Comparison of ENCODE assay signal across 22 cellular contexts in the genomic region with DNA sequence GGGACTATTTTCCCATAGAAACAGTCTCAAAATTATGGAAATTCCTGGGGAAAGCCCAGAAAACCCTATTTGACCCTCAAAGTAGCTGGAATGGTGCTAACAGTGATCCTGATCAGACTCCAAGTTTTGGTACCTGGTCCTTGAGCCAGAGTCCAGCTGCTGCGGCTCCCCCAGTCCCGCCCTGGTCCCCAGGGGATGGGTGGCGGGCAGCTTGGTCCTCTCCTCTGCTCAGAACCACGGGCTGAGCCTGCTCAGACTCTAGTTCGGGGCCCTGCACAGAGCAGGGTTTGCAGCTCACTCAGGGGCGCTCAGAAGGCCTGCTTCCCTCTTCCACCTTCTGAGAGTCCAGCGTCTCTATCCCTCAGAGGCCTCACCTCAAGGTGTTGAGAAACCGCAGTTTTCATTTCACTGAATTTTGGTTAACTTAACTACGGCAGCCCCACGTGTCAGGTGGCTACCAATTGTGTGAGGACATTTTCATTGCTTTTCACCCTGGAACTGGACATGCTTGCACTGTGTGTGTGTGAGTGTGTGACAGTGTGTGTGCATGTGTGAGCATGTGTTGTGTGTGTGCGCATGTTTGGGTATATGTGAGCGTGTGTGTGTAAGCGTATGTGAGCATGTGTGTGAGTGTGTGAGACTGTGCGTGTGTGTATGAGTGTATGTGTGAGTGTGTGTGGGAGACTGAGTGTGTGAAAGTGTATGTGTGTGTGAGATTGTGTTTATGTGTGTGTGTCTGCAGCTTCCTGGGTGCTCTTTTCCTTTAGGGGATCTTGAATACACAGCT. TPM values are rescaled to one million over a fixed set of nuclear protein-coding genes. Genes with fewer than 3 reads are reported as not detected.
DNase-seq lines count a peak whose midpoint lies in the region; ATAC-seq, FAIRE-seq and TF ChIP-seq lines count a peak whose summit lies in the region.
"Had no signal": no experiment of that assay in that cellular context is flagged by ENCODE, and none has a peak within 500 bp of the region (broad histone marks: within the 10 kb centered on the region; RNA-seq: fewer than 3 reads in every experiment).

No MANE protein-coding gene starts in this region.

- no peak overlapping the region for H4K91ac ChIP-seq in IMR-90 (ENCODE audit: insufficient read depth, low read depth, low read length)

- no peak overlapping the region for H2BK120ac ChIP-seq in IMR-90 (ENCODE audit: low read depth, low read length)

- no peak for TF ChIP-seq CTCF in IMR-90 (conservative IDR thresholded peaks at IDR 0.05; ENCODE audit: low read depth, low read length)
- TF ChIP-seq CTCF in K562 (IDR thresholded peaks at IDR 0.05 in 2 of 3, conservative IDR thresholded peaks at IDR 0.05 in 1 of 3; ENCODE audit: insufficient read depth in 2 of 3, low read depth in 1 of 3, low read length in 3 of 3), result no peak
- no peak for TF ChIP-seq CTCF in GM10248 (IDR thresholded peaks at IDR 0.05; ENCODE audit: control extremely low read depth, extremely low read depth, low read depth, missing control alignments)
- no peak for TF ChIP-seq CTCF in foreskin keratinocyte (conservative IDR thresholded peaks at IDR 0.05)

- no peak for DNase-seq in GM12891 (ENCODE audit: insufficient read length, low spot score)
- DNase-seq in IMR-90, result no peak
- no peak for DNase-seq in K562 (ENCODE audit: extremely low read depth in 1 of 4, low spot score in 3 of 4)
- DNase-seq in natural killer cell treated with Interleukin-12 subunit alpha and Interleukin-12 subunit beta and Interleukin-15 and Interleukin-18, amount 100 ng/mL, for 72 hours (ENCODE audit: low spot score), result no peak
- DNase-seq in AG20443 (ENCODE audit: low spot score), result no peak
- DNase-seq in Right ventricle myocardium superior, result no peak
- DNase-seq in GM10248 (ENCODE audit: extremely low spot score), result no peak
- no peak for DNase-seq in foreskin keratinocyte
- DNase-seq: BE2C; CD4-positive, alpha-beta memory T cell; DMS153; DND-41; GDM1; GM23248; HFFc6; KBM-7 had no signal

- no peak overlapping the region for H2AFZ ChIP-seq in IMR-90 (replicated peaks; ENCODE audit: low read length, poor library complexity)
- no peak overlapping the region for H2AFZ ChIP-seq in K562 (ENCODE audit: low read depth, low read length)
- H2AFZ ChIP-seq: GM23248 had no signal

- intact Hi-C loops in IMR-90 (cut with micrococcal nuclease), result no loop called here
- intact Hi-C loops in K562 (cut with micrococcal nuclease), result no loop called here
- intact Hi-C loops in Right ventricle myocardium superior (cut with DNase I), result no loop called here

- H3K27me3 Mint-ChIP-seq in natural killer cell treated with Interleukin-12 subunit alpha and Interleukin-12 subunit beta and Interleukin-15 and Interleukin-18, amount 100 ng/mL, for 72 hours, result no peaks in the 10 kb centered on the region
- H3K27me3 Mint-ChIP-seq: CD4-positive, alpha-beta memory T cell had no signal

- TF ChIP-seq EP300 in K562 (IDR thresholded peaks at IDR 0.05; ENCODE audit: low read length), result no peak

- no peak overlapping the region for H2BK20ac ChIP-seq in IMR-90 (ENCODE audit: low read depth, low read length)

- H3K23ac ChIP-seq in IMR-90 (ENCODE audit: low read depth, low read length), result no peak overlapping the region

- TF ChIP-seq POLR2A in GM12891 (IDR thresholded peaks at IDR 0.05; ENCODE audit: low read depth, low read length) (no peak), IMR-90 (IDR thresholded peaks at IDR 0.05; ENCODE audit: low read depth, low read length) (no peak), K562 (conservative IDR thresholded peaks at IDR 0.05) (no peak)

- peaks cover 9% of the 10 kb centered on the region for H3K9me1 ChIP-seq in IMR-90 (ENCODE audit: insufficient read depth, low read length)
- no peaks in the 10 kb centered on the region for H3K9me1 ChIP-seq in K562 (ENCODE audit: control insufficient read depth, insufficient read depth, low read length)

- no peak overlapping the region for H3K4me3 Mint-ChIP-seq in natural killer cell treated with Interleukin-12 subunit alpha and Interleukin-12 subunit beta and Interleukin-15 and Interleukin-18, amount 100 ng/mL, for 72 hours
- H3K4me3 Mint-ChIP-seq: CD4-positive, alpha-beta memory T cell; HFFc6 had no signal

- no peak overlapping the region for H2BK15ac ChIP-seq in IMR-90 (ENCODE audit: low read depth, low read length)

- H3K18ac ChIP-seq in IMR-90 (ENCODE audit: low read depth, low read length), result peak overlapping the region; percentile 8; the same call in 1 of the 2 replicates

- H3K4me3 ChIP-seq in IMR-90 (ENCODE audit: insufficient read depth, low read depth, low read length) (no peak overlapping the region), K562 (no peak overlapping the region)
- H3K4me3 ChIP-seq: GM23248, HAP-1 had no signal

- no peak overlapping the region for H4K8ac ChIP-seq in IMR-90 (ENCODE audit: low read depth in 2 of 2, low read length in 2 of 2)

- H2AK5ac ChIP-seq in IMR-90 (ENCODE audit: low read depth, low read length), result peak overlapping the region; percentile 23; the same call in 1 of the 2 replicates

- dilution Hi-C loops in IMR-90 (cut with HindIII; ENCODE audit: low sequenced_read_pairs, unreplicated experiment), result no loop called here

- no peak overlapping the region for H3K4me2 ChIP-seq in IMR-90 (ENCODE audit: low read depth, low read length)
- H3K4me2 ChIP-seq in K562 (ENCODE audit: insufficient read depth, low read length), result no peak overlapping the region

- H3K9me3 Mint-ChIP-seq in natural killer cell treated with Interleukin-12 subunit alpha and Interleukin-12 subunit beta and Interleukin-15 and Interleukin-18, amount 100 ng/mL, for 72 hours, result peaks cover 2% of the 10 kb centered on the region

- no peaks in the 10 kb centered on the region for H3K79me2 ChIP-seq in K562 (ENCODE audit: control insufficient read depth, insufficient read depth, low read length)

- BruUV-seq in IMR-90 (replicated peaks; lab: Mats Ljungman, UMichigan) (no TSS peak), K562 (replicated peaks; lab: Mats Ljungman, UMichigan) (no TSS peak)

- TF ChIP-seq RAD21 in IMR-90 (IDR thresholded peaks at IDR 0.05; ENCODE audit: low read length), result no peak
- TF ChIP-seq RAD21 in K562 (CRISPR knock-in tag; conservative IDR thresholded peaks at IDR 0.05 in 1 of 2, IDR thresholded peaks at IDR 0.05 in 1 of 2), result no peak

- no peak overlapping the region for H3K56ac ChIP-seq in IMR-90 (ENCODE audit: extremely low read depth, insufficient read depth, low read length)

- 90% methylated on average over 11 of the region's 14 CpGs; no CpG with 5 or more reads in 1 of the 2 experiments for WGBS in IMR-90 (ENCODE audit: extremely low coverage in 2 of 2, insufficient read length in 1 of 2), 2 experiments
- WGBS in K562 (ENCODE audit: insufficient coverage, low coverage, missing lambda C conversion rate), result 2% methylated on average over 13 of the region's 14 CpGs

- in situ Hi-C loops in IMR-90 (cut with MboI; ENCODE audit: low sequenced_read_pairs), result no loop called here
- in situ Hi-C loops in K562 (cut with MboI), result no loop called here

- CTCF ChIA-PET in IMR-90 (lab: Yijun Ruan, JAX) (interaction anchor here (1.2 kb wide), 1 partner anchor 23 kb away, joined by 4 read pairs; no protein-coding TSS in a partner anchor), K562 (lab: Yijun Ruan, JAX; ENCODE audit: low intra/inter-chr PET ratio) (no interaction called here), GM10248 (lab: Yijun Ruan, JAX) (no interaction called here)

- H3K27me3 ChIP-seq in IMR-90 (ENCODE audit: control insufficient read depth, insufficient read depth, low read length) (no peaks in the 10 kb centered on the region), K562 (ENCODE audit: control insufficient read depth in 2 of 2, insufficient read depth in 2 of 2, low read length in 2 of 2) (peaks cover 13 to 46% of the 10 kb centered on the region in 2 experiments; a peak in 4 of 5 replicates), foreskin keratinocyte (no peaks in the 10 kb centered on the region)
- H3K27me3 ChIP-seq: BE2C had no signal

- no peaks in the 10 kb centered on the region for H3K9me3 ChIP-seq in IMR-90 (ENCODE audit: control insufficient read depth, insufficient read depth, low read length)
- no peaks in the 10 kb centered on the region; the same call in 1 of the 2 replicates for H3K9me3 ChIP-seq in K562 (replicated peaks; ENCODE audit: control insufficient read depth, insufficient read depth, low read depth, low read length)
- H3K9me3 ChIP-seq: BE2C, HAP-1 had no signal

- no peak for ATAC-seq in IMR-90 (ENCODE audit: low read depth)
- ATAC-seq in K562, result peak; percentile 30; the same call in 2 of the 3 replicates
- ATAC-seq in natural killer cell treated with Interleukin-12 subunit alpha and Interleukin-12 subunit beta and Interleukin-15 and Interleukin-18, amount 100 ng/mL, for 72 hours, result peak; percentile 25
- no peak for ATAC-seq in Right ventricle myocardium superior (ENCODE audit: poor library complexity)
- ATAC-seq in foreskin keratinocyte, result no peak

- no peaks in the 10 kb centered on the region for H3K36me3 ChIP-seq in IMR-90 (ENCODE audit: control insufficient read depth, insufficient read depth, low read length)
- no peaks in the 10 kb centered on the region for H3K36me3 ChIP-seq in K562 (ENCODE audit: control insufficient read depth, insufficient read depth, low read length)
- H3K36me3 ChIP-seq: BE2C, HAP-1 had no signal

- H3K36me3 Mint-ChIP-seq in natural killer cell treated with Interleukin-12 subunit alpha and Interleukin-12 subunit beta and Interleukin-15 and Interleukin-18, amount 100 ng/mL, for 72 hours, result no peaks in the 10 kb centered on the region
- H3K36me3 Mint-ChIP-seq: CD4-positive, alpha-beta memory T cell had no signal

- H3K4me1 ChIP-seq in IMR-90 (ENCODE audit: control insufficient read depth, insufficient read depth, low read length), result peaks cover 9% of the 10 kb centered on the region
- no peaks in the 10 kb centered on the region for H3K4me1 ChIP-seq in K562 (replicated peaks in 1 of 2; ENCODE audit: control insufficient read depth in 2 of 2, insufficient read depth in 2 of 2, low read length in 2 of 2)
- no peaks in the 10 kb centered on the region for H3K4me1 ChIP-seq in foreskin keratinocyte
- H3K4me1 ChIP-seq: BE2C had no signal

- POLR2A ChIA-PET in IMR-90 (lab: Charles Lee; ENCODE audit: unreplicated experiment) (no interaction called here), K562 (lab: Yijun Ruan, JAX) (no interaction called here), GM10248 (lab: Yijun Ruan, JAX) (no interaction called here)

- H3K4ac ChIP-seq in IMR-90 (ENCODE audit: low read depth, low read length), result no peak overlapping the region

- no peaks in the 10 kb centered on the region for H3K79me1 ChIP-seq in IMR-90 (ENCODE audit: low read depth in 1 of 2, low read length in 2 of 2)

- H4K20me1 ChIP-seq in IMR-90 (ENCODE audit: insufficient read depth, low read length) (no peaks in the 10 kb centered on the region; the same call in 1 of the 2 replicates), K562 (replicated peaks; ENCODE audit: control insufficient read depth, insufficient read depth, low read length) (0 out of 2 replicates have a peak, but pooled peaks cover 2% of the 10 kb centered on the region)

- no peak overlapping the region for H4K5ac ChIP-seq in IMR-90 (ENCODE audit: low read depth, low read length)

- no peaks in the 10 kb centered on the region for H3K4me1 Mint-ChIP-seq in natural killer cell treated with Interleukin-12 subunit alpha and Interleukin-12 subunit beta and Interleukin-15 and Interleukin-18, amount 100 ng/mL, for 72 hours (ENCODE audit: low read depth in 2 of 2)

- peak overlapping the region; percentile 18 for H2BK5ac ChIP-seq in IMR-90 (ENCODE audit: low read depth, low read length, poor library complexity, severe bottlenecking)

- H3K14ac ChIP-seq in IMR-90 (replicated peaks; ENCODE audit: low read depth, low read length), result peak overlapping the region; percentile 66; the same call in 1 of the 2 replicates

- H2AK9ac ChIP-seq in IMR-90 (replicated peaks; ENCODE audit: low read depth, low read length, poor library complexity), result no peak overlapping the region

- no peak overlapping the region for H3K27ac Mint-ChIP-seq in natural killer cell treated with Interleukin-12 subunit alpha and Interleukin-12 subunit beta and Interleukin-15 and Interleukin-18, amount 100 ng/mL, for 72 hours
- H3K27ac Mint-ChIP-seq: CD4-positive, alpha-beta memory T cell; HFFc6 had no signal

- H3K27ac ChIP-seq in IMR-90 (ENCODE audit: insufficient read depth, low read length), result no peak overlapping the region
- H3K27ac ChIP-seq in K562 (ENCODE audit: extremely low read depth, low read depth, low read length), result no peak overlapping the region
- H3K27ac ChIP-seq in foreskin keratinocyte, result no peak overlapping the region
- H3K27ac ChIP-seq: C4-2B, GM23248 had no signal

- no peak overlapping the region for H3K9ac ChIP-seq in IMR-90 (ENCODE audit: low read depth, low read length)
- no peak overlapping the region for H3K9ac ChIP-seq in K562 (ENCODE audit: insufficient read depth in 1 of 2, low read depth in 2 of 2, low read length in 2 of 2)
- H3K9ac ChIP-seq: GM23248 had no signal

- FAIRE-seq in GM12891 (lab: Jason Lieb, UNC) (peak; percentile 26), K562 (lab: Jason Lieb, UNC) (peak; percentile 59)
- FAIRE-seq: A204.1, D721Med, GM18507, HTR-8/SVneo had no signal

RNA-seq across cellular contexts. Expression of a gene that starts 44.2 kb away (rescaled TPM):
- polyA plus RNA-seq in GM12891 (2012; ENCODE audit: low read depth, missing spikeins), result 0.04 TPM
- total RNA-seq in IMR-90 (2012; rRNA removed) (12.4 and 15.8 TPM in 2 replicates), K562 (2014; rRNA removed) (not detected in 2 replicates), K562 (2014; rRNA removed; fragmentation: Illumina TruSeq; extraction: Trizol) (not detected in 2 replicates), K562 (2015; rRNA removed; fragmentation: Illumina TruSeq; extraction: Trizol) (not detected in 2 replicates), K562 (2021) (0.04 and 0.13 TPM in 2 replicates), Right ventricle myocardium superior (11.6 TPM), foreskin keratinocyte (not detected in 2 replicates)
- polyA plus RNA-seq in IMR-90 (2012; rRNA removed) (3.4 and 3.9 TPM in 2 replicates), K562 (2011; rRNA removed) (not detected in 2 replicates), K562 (2014; fragmentation: Illumina TruSeq; extraction: Trizol) (not detected in 2 replicates), K562 (2014; fragmentation: Nextera tagmentation; extraction: Ambion mirVana) (not detected), K562 (2014; rRNA removed) (not detected in 2 replicates), foreskin keratinocyte (not detected in 2 replicates)
- polyA plus RNA-seq in IMR-90 (2012; cell fraction: cytosol; rRNA removed), result 2.7 and 3.3 TPM in 2 replicates
- polyA plus RNA-seq in IMR-90 (2012; cell fraction: nucleus; rRNA removed; ENCODE audit: low replicate concordance), result 6.8 and 27.2 TPM in 2 replicates
- total RNA-seq in K562 (2011; cell fraction: chromatin; rRNA removed; ENCODE audit: low replicate concordance), result not detected in 2 replicates
- total RNA-seq in K562 (2011; cell fraction: nucleolus; rRNA removed), result not detected in 2 replicates
- total RNA-seq in K562 (2011; cell fraction: nucleoplasm; rRNA removed), result not detected in 2 replicates
- not detected in 2 replicates for polyA plus RNA-seq in K562 (2011; cell fraction: cytosol; rRNA removed)
- not detected in 2 replicates for polyA plus RNA-seq in K562 (2011; cell fraction: nucleus; rRNA removed)
- not detected in 2 replicates for polyA plus RNA-seq in K562 (2012)
- polyA minus RNA-seq in K562 (2011; rRNA and poly(A)+ RNA removed), result not detected in 2 replicates
- polyA minus RNA-seq in K562 (2011; cell fraction: cytosol; rRNA and poly(A)+ RNA removed), result 2.9 TPM in 1 of 2 replicates, not detected in the other
- polyA minus RNA-seq in K562 (2011; cell fraction: nucleus; rRNA and poly(A)+ RNA removed), result 0.27 TPM in 1 of 2 replicates, not detected in the other
- not detected for total RNA-seq in natural killer cell treated with Interleukin-12 subunit alpha and Interleukin-12 subunit beta and Interleukin-15 and Interleukin-18, amount 100 ng/mL, for 72 hours
- total RNA-seq: CD4-positive, alpha-beta memory T cell had no signal
- polyA plus RNA-seq: CD4-positive, alpha-beta memory T cell had no signal

Comparison
In these comparisons a context has a peak if more than half of its experiments do, and no peak if none do; other contexts are left out.
1. ATAC-seq: peak in K562 (single experiment) and natural killer cell treated with Interleukin-12 subunit alpha and Interleukin-12 subunit beta and Interleukin-15 and Interleukin-18, amount 100 ng/mL, for 72 hours (2 of 2); none in IMR-90 (single experiment), Right ventricle myocardium superior (single experiment) and foreskin keratinocyte (single experiment).
2. RNA of a gene that starts 44.2 kb away (total RNA-seq): 12.4 to 15.8 TPM in IMR-90 and 11.6 TPM in Right ventricle myocardium superior (single experiment); 0.04 to 0.13 TPM in K562, not detected in natural killer cell treated with Interleukin-12 subunit alpha and Interleukin-12 subunit beta and Interleukin-15 and Interleukin-18, amount 100 ng/mL, for 72 hours and not detected in foreskin keratinocyte; every median in the first group is over 10 times any median in the second.